8 cellular contexts compared by ENCODE assay signal in genomic region chr2:168518555-168519066, GRCh38.
DNase-seq lines count a peak whose midpoint lies in the region; ATAC-seq, FAIRE-seq and TF ChIP-seq lines count a peak whose summit lies in the region.

No MANE protein-coding gene starts in this region.

- no peak for TF ChIP-seq POLR2A in GM12892 (IDR thresholded peaks at IDR 0.05; ENCODE audit: low read depth, low read length)
- TF ChIP-seq POLR2A in tibial nerve (IDR thresholded peaks at IDR 0.05) = no peak

- DNase-seq in GM12892 (ENCODE audit: insufficient read length) = no peak
- no peak for DNase-seq in ascending aorta (ENCODE audit: low spot score in 2 of 2)
- peak; percentile 27 for DNase-seq in medulla oblongata (ENCODE audit: extremely low spot score)
- DNase-seq in posterior cingulate gyrus = no peak
- DNase-seq in tibial nerve (ENCODE audit: low spot score in 2 of 2) = no peak
- DNase-seq in NCI-H146 (lab: John Stamatoyannopoulos, UW) = no peak

- TF ChIP-seq EP300 in tibial nerve (IDR thresholded peaks at IDR 0.05) = no peak

- ATAC-seq in HG02973 (IDR thresholded peaks at IDR 0.05; ENCODE audit: unreplicated experiment) = peak; percentile 27
- ATAC-seq in HG02763 (IDR thresholded peaks at IDR 0.05; ENCODE audit: unreplicated experiment) = no peak

- H3K27me3 ChIP-seq in ascending aorta = no peaks in the 10 kb centered on the region
- H3K27me3 ChIP-seq in tibial nerve = no peaks in the 10 kb centered on the region

- peak; percentile 46 for FAIRE-seq in GM12892 (lab: Jason Lieb, UNC)

- H3K9me3 ChIP-seq in ascending aorta (no peaks in the 10 kb centered on the region), tibial nerve (no peaks in the 10 kb centered on the region)

- intact Hi-C loops in ascending aorta (cut with DNase I) (loop anchor here (5.0 to 10.0 kb wide), 2 partner anchors 116 to 271 kb away; partner anchors contain the start of gene STK39), posterior cingulate gyrus (cut with DNase I) (no loop called here)

- H3K4me3 ChIP-seq in ascending aorta (peak overlapping the region in 1 of 2 donors; percentile 13), tibial nerve (no peak overlapping the region)

- H3K36me3 ChIP-seq in ascending aorta (no peaks in the 10 kb centered on the region), tibial nerve (no peaks in the 10 kb centered on the region)

- H3K4me1 ChIP-seq in ascending aorta (peaks cover 0 to 12% of the 10 kb centered on the region in 2 donors), tibial nerve (peaks cover 0 to 56% (median 9%) of the 10 kb centered on the region in 4 donors)

- 32 to 44% methylated on average over 6 of the region's 6 CpGs for WGBS in tibial nerve, 2 donors

- peak overlapping the region; percentile 35 to 47 for H3K27ac ChIP-seq in ascending aorta
- peak overlapping the region in 1 of 4 donors; percentile 25 for H3K27ac ChIP-seq in tibial nerve

- TF ChIP-seq CTCF in ascending aorta (IDR thresholded peaks at IDR 0.05) (no peak), tibial nerve (IDR thresholded peaks at IDR 0.05) (no peak)
